ENCODE assay signal across 19 cellular contexts in the genomic region with DNA sequence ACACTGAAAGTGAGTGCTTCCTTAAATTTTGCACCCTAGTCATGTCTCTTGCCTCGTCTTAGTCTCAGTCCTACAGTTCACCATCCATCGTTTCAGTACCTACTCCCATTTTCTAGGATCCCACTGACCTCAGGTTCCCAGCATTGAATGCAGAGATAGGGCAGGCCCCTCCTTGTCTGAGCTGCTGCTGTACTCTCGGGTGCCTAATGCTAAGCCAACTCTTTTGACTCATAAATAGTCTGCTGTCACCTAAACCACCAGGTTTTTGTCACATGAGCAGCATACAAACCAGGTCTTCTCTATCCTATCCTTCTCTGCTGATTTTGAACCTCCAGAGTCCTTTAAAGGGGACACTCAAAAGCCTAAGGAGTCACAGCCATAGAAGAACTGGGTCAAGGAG. TPM values are rescaled to one million over a fixed set of nuclear protein-coding genes. Genes with fewer than 3 reads are reported as not detected.
DNase-seq lines count a peak whose midpoint lies in the region; ATAC-seq and TF ChIP-seq lines count a peak whose summit lies in the region.
"Had no signal": no experiment of that assay in that cellular context is flagged by ENCODE, and none has a peak within 500 bp of the region (broad histone marks: within the 10 kb centered on the region; RNA-seq: fewer than 3 reads in every experiment).

No MANE protein-coding gene starts in this region.

- no peak for TF ChIP-seq CTCF in GM06990 (IDR thresholded peaks at IDR 0.05; ENCODE audit: insufficient read depth, low read length, poor library complexity, severe bottlenecking)

- H3K36me3 ChIP-seq in CD4-positive, CD25-positive, alpha-beta regulatory T cell (ENCODE audit: control insufficient read depth, insufficient read depth, low read length): peaks cover 30% of the 10 kb centered on the region
- peaks cover 5% of the 10 kb centered on the region for H3K36me3 ChIP-seq in GM06990 (ENCODE audit: control insufficient read depth, insufficient read depth, low read length)
- H3K36me3 ChIP-seq: colonic mucosa had no signal

- peaks cover 35% of the 10 kb centered on the region for H3K36me3 Mint-ChIP-seq in CD4-positive, CD25-positive, alpha-beta regulatory T cell
- H3K36me3 Mint-ChIP-seq in activated CD8-positive, alpha-beta T cell treated with anti-CD3 and anti-CD28 coated beads, Interleukin-2, amount 10 ng/mL, durations not matched to agents 7 days and 5 days (ENCODE audit: low read depth): peaks cover 63% of the 10 kb centered on the region
- H3K36me3 Mint-ChIP-seq in immature natural killer cell: peaks cover 19 to 29% (median 25%) of the 10 kb centered on the region in 3 donors

- H3K4me1 Mint-ChIP-seq in CD4-positive, CD25-positive, alpha-beta regulatory T cell: peaks cover 28 to 81% (median 47%) of the 10 kb centered on the region in 4 donors
- H3K4me1 Mint-ChIP-seq in activated CD8-positive, alpha-beta T cell treated with anti-CD3 and anti-CD28 coated beads, Interleukin-2, amount 10 ng/mL, durations not matched to agents 7 days and 5 days (ENCODE audit: low read depth): peaks cover 74% of the 10 kb centered on the region
- peaks cover 83 to 88% of the 10 kb centered on the region in 2 donors for H3K4me1 Mint-ChIP-seq in immature natural killer cell

- no peaks in the 10 kb centered on the region for H3K27me3 ChIP-seq in CD4-positive, CD25-positive, alpha-beta regulatory T cell (ENCODE audit: control insufficient read depth, insufficient read depth, low read length)
- H3K27me3 ChIP-seq in GM06990 (replicated peaks; ENCODE audit: control insufficient read depth, insufficient read depth, low read length): no peaks in the 10 kb centered on the region
- H3K27me3 ChIP-seq: colonic mucosa had no signal

- peak overlapping the region; percentile 89 for H3K27ac ChIP-seq in CD4-positive, CD25-positive, alpha-beta regulatory T cell (ENCODE audit: insufficient read depth, low read length, poor library complexity, severe bottlenecking)
- H3K27ac ChIP-seq: colonic mucosa had no signal

- H3K9me3 Mint-ChIP-seq in CD4-positive, CD25-positive, alpha-beta regulatory T cell: no peaks in the 10 kb centered on the region
- H3K9me3 Mint-ChIP-seq in activated CD8-positive, alpha-beta T cell treated with anti-CD3 and anti-CD28 coated beads, Interleukin-2, amount 10 ng/mL, durations not matched to agents 7 days and 5 days (ENCODE audit: insufficient read depth): no peaks in the 10 kb centered on the region
- H3K9me3 Mint-ChIP-seq in immature natural killer cell: no peaks in the 10 kb centered on the region

- CTCF ChIA-PET in activated CD8-positive, alpha-beta T cell treated with anti-CD3 and anti-CD28 coated beads, Interleukin-2, amount 10 ng/mL, durations not matched to agents 7 days and 5 days (lab: Charles Lee): interaction anchor here (0.6 to 16.9 kb wide), 3 partner anchors 24 to 98 kb away, joined by 3 to 292 read pairs (median 114); a partner anchor contains a TSS

- POLR2A ChIA-PET in activated CD8-positive, alpha-beta T cell treated with anti-CD3 and anti-CD28 coated beads, Interleukin-2, amount 10 ng/mL, durations not matched to agents 7 days and 5 days (lab: Charles Lee): interaction anchor here (1.4 kb wide), 1 partner anchor 21 kb away, joined by 6 read pairs; a partner anchor contains a TSS

- H3K4me1 ChIP-seq in CD4-positive, CD25-positive, alpha-beta regulatory T cell (ENCODE audit: control insufficient read depth, insufficient read depth, low read length, poor library complexity, severe bottlenecking): peaks cover 90% of the 10 kb centered on the region
- H3K4me1 ChIP-seq: colonic mucosa had no signal

- peak overlapping the region; percentile 93 to 99 (median 97) for H3K27ac Mint-ChIP-seq in CD4-positive, CD25-positive, alpha-beta regulatory T cell
- H3K27ac Mint-ChIP-seq in activated CD8-positive, alpha-beta T cell treated with anti-CD3 and anti-CD28 coated beads, Interleukin-2, amount 10 ng/mL, durations not matched to agents 7 days and 5 days: peak overlapping the region; percentile 99
- H3K27ac Mint-ChIP-seq in immature natural killer cell: peak overlapping the region; percentile 94 to 98 (median 97)

- peak overlapping the region; percentile 97 to 100 (median 98) for H3K4me3 Mint-ChIP-seq in CD4-positive, CD25-positive, alpha-beta regulatory T cell
- peak overlapping the region; percentile 92 for H3K4me3 Mint-ChIP-seq in activated CD8-positive, alpha-beta T cell treated with anti-CD3 and anti-CD28 coated beads, Interleukin-2, amount 10 ng/mL, durations not matched to agents 7 days and 5 days
- peak overlapping the region; percentile 91 to 100 (median 97) for H3K4me3 Mint-ChIP-seq in immature natural killer cell

- peak overlapping the region; percentile 86 for H3K4me3 ChIP-seq in CD4-positive, CD25-positive, alpha-beta regulatory T cell (ENCODE audit: low read depth, low read length)
- H3K4me3 ChIP-seq in GM06990 (replicated peaks; ENCODE audit: low read depth, low read length): peak overlapping the region; percentile 20
- H3K4me3 ChIP-seq: colonic mucosa had no signal

- no peak for DNase-seq in CD4-positive, CD25-positive, alpha-beta regulatory T cell
- DNase-seq in GM06990 (ENCODE audit: extremely low read depth, insufficient read length) (no peak), immature natural killer cell (peak; percentile 13 to 33 (median 32)), NCI-H82 treated with DMSO at 0.1 percent for 48 hours (lab: John Stamatoyannopoulos, UW; ENCODE audit: unreplicated experiment) (no peak), COLO668 (lab: John Stamatoyannopoulos, UW; ENCODE audit: unreplicated experiment) (no peak), HUDEP-2 (lab: John Stamatoyannopoulos, UW; ENCODE audit: unreplicated experiment in 76 of 76) (no peak)
- DNase-seq in activated CD8-positive, alpha-beta T cell treated with anti-CD3 and anti-CD28 coated beads, Interleukin-2, amount 10 ng/mL, durations not matched to agents 7 days and 5 days: no peak
- DNase-seq: activated CD8-positive, alpha-beta memory T cell treated with anti-CD3 and anti-CD28 coated beads, Interleukin-2, amount 50 U/mL, for 4 hours; colonic mucosa; EL; glutamatergic neuron; HCEC 1CT; mesenchymal stem cell; NCI-H1105 treated with DMSO at 0.1 percent for 48 hours had no signal

- no peaks in the 10 kb centered on the region for H3K9me3 ChIP-seq in CD4-positive, CD25-positive, alpha-beta regulatory T cell (ENCODE audit: control insufficient read depth in 2 of 2, low read length in 2 of 2)
- H3K9me3 ChIP-seq: colonic mucosa had no signal

- no peak for ATAC-seq in CD4-positive, CD25-positive, alpha-beta regulatory T cell (ENCODE audit: low read depth in 2 of 2)
- ATAC-seq in activated CD8-positive, alpha-beta T cell treated with anti-CD3 and anti-CD28 coated beads, Interleukin-2, amount 10 ng/mL, durations not matched to agents 7 days and 5 days: no peak
- no peak for ATAC-seq in HG02840 (IDR thresholded peaks at IDR 0.05; ENCODE audit: low FRiP score, unreplicated experiment)
- ATAC-seq: esophagus mucosa had no signal

- H3K27me3 Mint-ChIP-seq in CD4-positive, CD25-positive, alpha-beta regulatory T cell: no peaks in the 10 kb centered on the region
- H3K27me3 Mint-ChIP-seq in activated CD8-positive, alpha-beta T cell treated with anti-CD3 and anti-CD28 coated beads, Interleukin-2, amount 10 ng/mL, durations not matched to agents 7 days and 5 days (ENCODE audit: low read depth): no peaks in the 10 kb centered on the region
- H3K27me3 Mint-ChIP-seq in immature natural killer cell (ENCODE audit: low read depth in 3 of 3): peaks cover 9 to 25% (median 15%) of the 10 kb centered on the region in 3 donors

RNA-seq across cellular contexts. Expression of a gene that starts 3.0 kb away (rescaled TPM):
- total RNA-seq in CD4-positive, CD25-positive, alpha-beta regulatory T cell: 204 TPM
- polyA plus RNA-seq in CD4-positive, CD25-positive, alpha-beta regulatory T cell: 100 to 1,000 TPM; 144 to 159 (median 151) TPM
- total RNA-seq in activated CD8-positive, alpha-beta T cell treated with anti-CD3 and anti-CD28 coated beads, Interleukin-2, amount 10 ng/mL, durations not matched to agents 7 days and 5 days: 100 to 1,000 TPM; 277 to 281 TPM
- polyA plus RNA-seq in immature natural killer cell: 100 to 1,000 TPM in 2 of 3 donors, 10 to 100 TPM in 1; 98.0 to 265 (median 103) TPM
- total RNA-seq: SK-MEL-5 had no signal
- polyA plus RNA-seq: BJ had no signal

RNA-seq across cellular contexts. Expression of a gene that starts 20.9 kb away (rescaled TPM):
- 102 TPM for total RNA-seq in CD4-positive, CD25-positive, alpha-beta regulatory T cell
- 1 to 10 TPM; 4.2 to 8.1 (median 6.1) TPM for polyA plus RNA-seq in CD4-positive, CD25-positive, alpha-beta regulatory T cell
- 10 to 100 TPM; 81.6 to 83.2 TPM for total RNA-seq in activated CD8-positive, alpha-beta T cell treated with anti-CD3 and anti-CD28 coated beads, Interleukin-2, amount 10 ng/mL, durations not matched to agents 7 days and 5 days
- 10 to 100 TPM in 1 of 3 donors, 1 to 10 TPM in 1, not detected in 1; 7.9 to 12.2 TPM for polyA plus RNA-seq in immature natural killer cell

RNA-seq across cellular contexts. Expression of a gene that starts 22.7 kb away (rescaled TPM):
- total RNA-seq in CD4-positive, CD25-positive, alpha-beta regulatory T cell: not detected
- under 1 TPM in 1 of 4 donors, not detected in 3; 0.05 TPM for polyA plus RNA-seq in CD4-positive, CD25-positive, alpha-beta regulatory T cell
- total RNA-seq in activated CD8-positive, alpha-beta T cell treated with anti-CD3 and anti-CD28 coated beads, Interleukin-2, amount 10 ng/mL, durations not matched to agents 7 days and 5 days: not detected
- not detected for polyA plus RNA-seq in immature natural killer cell
- polyA plus RNA-seq: aorta, BJ had no signal

RNA-seq across cellular contexts. Expression of a gene that starts 27.9 kb away (rescaled TPM):
- total RNA-seq in CD4-positive, CD25-positive, alpha-beta regulatory T cell: 61.3 TPM
- polyA plus RNA-seq in CD4-positive, CD25-positive, alpha-beta regulatory T cell: 100 to 1,000 TPM; 340 to 451 (median 422) TPM
- 10 to 100 TPM; 63.2 to 63.3 TPM for total RNA-seq in activated CD8-positive, alpha-beta T cell treated with anti-CD3 and anti-CD28 coated beads, Interleukin-2, amount 10 ng/mL, durations not matched to agents 7 days and 5 days
- 100 to 1,000 TPM; 229 to 385 (median 349) TPM for polyA plus RNA-seq in immature natural killer cell

RNA-seq across cellular contexts. Expression of a gene that starts 31.5 kb away (rescaled TPM):
- not detected for total RNA-seq in CD4-positive, CD25-positive, alpha-beta regulatory T cell
- under 1 TPM in 2 of 4 donors, not detected in 2; 0.28 to 0.46 TPM for polyA plus RNA-seq in CD4-positive, CD25-positive, alpha-beta regulatory T cell
- under 1 TPM; 0.61 to 0.91 TPM for total RNA-seq in activated CD8-positive, alpha-beta T cell treated with anti-CD3 and anti-CD28 coated beads, Interleukin-2, amount 10 ng/mL, durations not matched to agents 7 days and 5 days
- under 1 TPM in 1 of 3 donors, not detected in 2; 0.59 TPM for polyA plus RNA-seq in immature natural killer cell
- total RNA-seq: SK-MEL-5 had no signal

Comparison
In these comparisons a context has a peak if more than half of its experiments do, and no peak if none do; other contexts are left out.
1. DNase-seq: peak in immature natural killer cell (3 of 3); none in CD4-positive, CD25-positive, alpha-beta regulatory T cell (0 of 3), GM06990 (single experiment), activated CD8-positive, alpha-beta T cell treated with anti-CD3 and anti-CD28 coated beads, Interleukin-2, amount 10 ng/mL, durations not matched to agents 7 days and 5 days (single experiment), NCI-H82 treated with DMSO at 0.1 percent for 48 hours (single experiment), COLO668 (single experiment) and HUDEP-2 (0 of 76).
2. Peak in every context shown above with its lines, with median percentiles within 50 percentile points of each other: H3K27ac Mint-ChIP-seq and H3K4me3 Mint-ChIP-seq.